Comparison of ENCODE assay signal across 1 cellular context in genomic region chr1:169694304-169694703, GRCh38.
TF ChIP-seq lines count a peak whose summit lies in the region.

No MANE protein-coding gene starts in this region.

TF ChIP-seq in WTC11, 78 proteins besides CTCF, POLR2A, EP300 and RAD21 (continued from another document):
- TF ChIP-seq FOXP4 (CRISPR knock-in tag; IDR thresholded peaks at IDR 0.05) (no peak), E2F5 (CRISPR knock-in tag; IDR thresholded peaks at IDR 0.05) (no peak), USF1 (CRISPR knock-in tag; IDR thresholded peaks at IDR 0.05) (no peak), HMGA2 (CRISPR knock-in tag; IDR thresholded peaks at IDR 0.05) (no peak)
TF ChIP-seq in WTC11: peak in this region for 0.
